16 cellular contexts compared by ENCODE assay signal in the genomic region with DNA sequence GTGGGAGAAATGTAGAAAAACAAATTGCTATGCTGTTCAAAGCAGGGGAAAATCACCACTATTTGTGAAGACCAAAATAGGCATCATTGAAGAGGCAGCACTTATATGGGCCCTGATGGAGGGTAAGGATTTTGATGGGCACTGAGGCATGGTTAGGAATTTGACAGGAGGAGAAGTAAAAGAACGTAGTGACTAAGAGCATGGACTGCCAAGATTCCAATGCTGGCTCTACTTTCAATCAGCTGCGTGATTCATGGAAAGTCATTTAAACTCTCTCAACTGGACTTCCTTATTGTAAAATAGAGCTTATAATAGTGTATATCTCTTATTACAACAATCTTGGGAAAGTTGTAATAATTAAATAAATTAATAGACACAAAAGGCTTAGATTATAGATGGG.
DNase-seq lines count a peak whose midpoint lies in the region; ATAC-seq, FAIRE-seq and TF ChIP-seq lines count a peak whose summit lies in the region.
"Had no signal": no experiment of that assay in that cellular context is flagged by ENCODE, and none has a peak within 500 bp of the region (broad histone marks: within the 10 kb centered on the region; RNA-seq: fewer than 3 reads in every experiment).

No MANE protein-coding gene starts in this region.

- no TSS peak for BruUV-seq in mammary epithelial cell (replicated peaks; lab: Mats Ljungman, UMichigan)

- H4K20me1 ChIP-seq in mammary epithelial cell (ENCODE audit: insufficient read depth, low read length) (no peaks in the 10 kb centered on the region), keratinocyte (ENCODE audit: control insufficient read depth, extremely low read depth, insufficient read depth, low read length) (no peaks in the 10 kb centered on the region)

- H3K4me2 ChIP-seq in mammary epithelial cell (ENCODE audit: insufficient read depth, low read depth, low read length) (no peak overlapping the region), keratinocyte (ENCODE audit: control insufficient read depth, extremely low read depth, insufficient read depth, low read depth, low read length) (no peak overlapping the region)

- CTCF ChIA-PET in mammary epithelial cell (lab: Charles Lee; ENCODE audit: low non-redundant PET), result no interaction called here

- H3K9ac ChIP-seq in mammary epithelial cell (ENCODE audit: insufficient read depth, low read length) (no peak overlapping the region), keratinocyte (ENCODE audit: control insufficient read depth, extremely low read depth, insufficient read depth, low read length) (no peak overlapping the region)

- dilution Hi-C loops in mammary epithelial cell (cut with HindIII; ENCODE audit: low sequenced_read_pairs), result no loop called here
- dilution Hi-C loops in keratinocyte (cut with MboI; ENCODE audit: extremely low pct_ligation_motif_present, low sequenced_read_pairs), result no loop called here

- 37% methylated on average over 2 of the region's 2 CpGs for WGBS in mammary epithelial cell (ENCODE audit: low coverage, missing lambda C conversion rate)

- H3K36me3 ChIP-seq in mammary epithelial cell (ENCODE audit: insufficient read depth, low read length) (no peaks in the 10 kb centered on the region), keratinocyte (ENCODE audit: control insufficient read depth in 2 of 2, extremely low read depth in 1 of 2, insufficient read depth in 2 of 2, low read length in 2 of 2) (no peaks in the 10 kb centered on the region)
- H3K36me3 ChIP-seq: esophagus squamous epithelium, right lobe of liver had no signal

- TF ChIP-seq EP300 in Ishikawa (IDR thresholded peaks at IDR 0.05; ENCODE audit: borderline replicate concordance), result peak; percentile 37; the same call in 1 of the 2 replicates

- H2AFZ ChIP-seq in mammary epithelial cell (ENCODE audit: low read depth, low read length), result no peak overlapping the region
- no peak overlapping the region for H2AFZ ChIP-seq in keratinocyte (ENCODE audit: control insufficient read depth, low read length)

- H3K4me3 ChIP-seq in mammary epithelial cell (replicated peaks in 1 of 3; ENCODE audit: insufficient read depth in 1 of 3, low read depth in 2 of 3, low read length in 3 of 3) (no peak overlapping the region), keratinocyte (ENCODE audit: control insufficient read depth in 2 of 3, extremely low read depth in 1 of 3, insufficient read depth in 2 of 3, low read depth in 1 of 3, low read length in 3 of 3) (no peak overlapping the region)
- H3K4me3 ChIP-seq: esophagus squamous epithelium, right lobe of liver had no signal

- no peaks in the 10 kb centered on the region for H3K9me3 ChIP-seq in mammary epithelial cell (replicated peaks; ENCODE audit: insufficient read depth, low read length)
- no peaks in the 10 kb centered on the region for H3K9me3 ChIP-seq in keratinocyte (ENCODE audit: control insufficient read depth, low read depth, low read length)
- H3K9me3 ChIP-seq: esophagus squamous epithelium, right lobe of liver had no signal

- DNase-seq in AG08396 (ENCODE audit: low spot score) (peak; percentile 61), mammary epithelial cell (peak; percentile 21), keratinocyte (ENCODE audit: low read depth, low spot score) (no peak), DMS153 treated with DMSO at 0.1 percent for 48 hours (lab: John Stamatoyannopoulos, UW; ENCODE audit: unreplicated experiment) (no peak)
- DNase-seq in activated CD4-positive, alpha-beta T cell treated with anti-CD3 and anti-CD28 coated beads for 1 hour, result no peak
- DNase-seq: activated B cell treated with CpG ODN at 0.5 μM for 24 hours; esophagus squamous epithelium; H9; NCI-H510A; right lobe of liver; stimulated activated CD4-positive, alpha-beta T cell treated with anti-CD3 and anti-CD28 coated beads, Interleukin-2, amount 100 ng/mL, for 48 hours had no signal

- no peaks in the 10 kb centered on the region for H3K27me3 ChIP-seq in mammary epithelial cell (ENCODE audit: insufficient read depth, low read length)
- no peaks in the 10 kb centered on the region for H3K27me3 ChIP-seq in keratinocyte (ENCODE audit: control insufficient read depth, extremely low read depth, insufficient read depth, low read length)
- H3K27me3 ChIP-seq: esophagus squamous epithelium, right lobe of liver had no signal

- intact Hi-C loops in mammary epithelial cell (cut with micrococcal nuclease), result no loop called here

- in situ Hi-C loops in mammary epithelial cell (cut with MboI; ENCODE audit: low sequenced_read_pairs in 2 of 2), result no loop called here

- no peak overlapping the region for H3K27ac ChIP-seq in mammary epithelial cell (ENCODE audit: insufficient read depth, low read depth, low read length)
- H3K27ac ChIP-seq in keratinocyte (ENCODE audit: control insufficient read depth, insufficient read depth, low read length), result no peak overlapping the region
- H3K27ac ChIP-seq: esophagus squamous epithelium, right lobe of liver had no signal

- no peak for TF ChIP-seq RAD21 in Ishikawa (IDR thresholded peaks at IDR 0.05; ENCODE audit: low read depth)

- H3K4me1 ChIP-seq in mammary epithelial cell (ENCODE audit: insufficient read depth, low read length) (no peaks in the 10 kb centered on the region), keratinocyte (ENCODE audit: control insufficient read depth, extremely low read depth, insufficient read depth, low read length) (no peaks in the 10 kb centered on the region)
- H3K4me1 ChIP-seq: esophagus squamous epithelium, right lobe of liver had no signal

- H3K9me1 ChIP-seq in keratinocyte (ENCODE audit: control insufficient read depth, extremely low read depth, insufficient read depth, low read length), result no peaks in the 10 kb centered on the region

- ATAC-seq in GM19455 (IDR thresholded peaks at IDR 0.05; ENCODE audit: unreplicated experiment), result no peak
- no peak for ATAC-seq in GM18868 (IDR thresholded peaks at IDR 0.05; ENCODE audit: unreplicated experiment)
- ATAC-seq: activated naive CD4-positive, alpha-beta T cell treated with anti-CD3 and anti-CD28 coated beads, Interleukin-2, amount 50 U/mL, for 72 hours; right lobe of liver had no signal

- TF ChIP-seq CTCF in mammary epithelial cell (conservative IDR thresholded peaks at IDR 0.05 in 1 of 2, IDR thresholded peaks at IDR 0.05 in 1 of 2; ENCODE audit: extremely low read depth in 1 of 2, insufficient read depth in 1 of 2, low read depth in 1 of 2, low read length in 2 of 2) (no peak), keratinocyte (optimal IDR thresholded peaks at IDR 0.05 in 1 of 3, IDR thresholded peaks at IDR 0.05 in 1 of 3, conservative IDR thresholded peaks at IDR 0.05 in 1 of 3; ENCODE audit: extremely low read depth in 1 of 3, insufficient read depth in 2 of 3, low read length in 3 of 3) (no peak)

- peak; percentile 41 for FAIRE-seq in keratinocyte (lab: Jason Lieb, UNC)
- FAIRE-seq: colon had no signal

- H3K79me2 ChIP-seq in mammary epithelial cell (ENCODE audit: insufficient read depth, low read length) (no peaks in the 10 kb centered on the region), keratinocyte (ENCODE audit: control insufficient read depth, insufficient read depth, low read length) (no peaks in the 10 kb centered on the region)

TF ChIP-seq in Ishikawa, 13 proteins besides CTCF, POLR2A, EP300 and RAD21:
- TF ChIP-seq, protein P1, sequence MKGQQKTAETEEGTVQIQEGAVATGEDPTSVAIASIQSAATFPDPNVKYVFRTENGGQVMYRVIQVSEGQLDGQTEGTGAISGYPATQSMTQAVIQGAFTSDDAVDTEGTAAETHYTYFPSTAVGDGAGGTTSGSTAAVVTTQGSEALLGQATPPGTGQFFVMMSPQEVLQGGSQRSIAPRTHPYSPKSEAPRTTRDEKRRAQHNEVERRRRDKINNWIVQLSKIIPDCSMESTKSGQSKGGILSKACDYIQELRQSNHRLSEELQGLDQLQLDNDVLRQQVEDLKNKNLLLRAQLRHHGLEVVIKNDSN (IDR thresholded peaks at IDR 0.05), result no peak
- TF ChIP-seq TEAD4 (IDR thresholded peaks at IDR 0.05), result peak; percentile 36; the same call in 1 of the 2 replicates
- TF ChIP-seq, protein P2, sequence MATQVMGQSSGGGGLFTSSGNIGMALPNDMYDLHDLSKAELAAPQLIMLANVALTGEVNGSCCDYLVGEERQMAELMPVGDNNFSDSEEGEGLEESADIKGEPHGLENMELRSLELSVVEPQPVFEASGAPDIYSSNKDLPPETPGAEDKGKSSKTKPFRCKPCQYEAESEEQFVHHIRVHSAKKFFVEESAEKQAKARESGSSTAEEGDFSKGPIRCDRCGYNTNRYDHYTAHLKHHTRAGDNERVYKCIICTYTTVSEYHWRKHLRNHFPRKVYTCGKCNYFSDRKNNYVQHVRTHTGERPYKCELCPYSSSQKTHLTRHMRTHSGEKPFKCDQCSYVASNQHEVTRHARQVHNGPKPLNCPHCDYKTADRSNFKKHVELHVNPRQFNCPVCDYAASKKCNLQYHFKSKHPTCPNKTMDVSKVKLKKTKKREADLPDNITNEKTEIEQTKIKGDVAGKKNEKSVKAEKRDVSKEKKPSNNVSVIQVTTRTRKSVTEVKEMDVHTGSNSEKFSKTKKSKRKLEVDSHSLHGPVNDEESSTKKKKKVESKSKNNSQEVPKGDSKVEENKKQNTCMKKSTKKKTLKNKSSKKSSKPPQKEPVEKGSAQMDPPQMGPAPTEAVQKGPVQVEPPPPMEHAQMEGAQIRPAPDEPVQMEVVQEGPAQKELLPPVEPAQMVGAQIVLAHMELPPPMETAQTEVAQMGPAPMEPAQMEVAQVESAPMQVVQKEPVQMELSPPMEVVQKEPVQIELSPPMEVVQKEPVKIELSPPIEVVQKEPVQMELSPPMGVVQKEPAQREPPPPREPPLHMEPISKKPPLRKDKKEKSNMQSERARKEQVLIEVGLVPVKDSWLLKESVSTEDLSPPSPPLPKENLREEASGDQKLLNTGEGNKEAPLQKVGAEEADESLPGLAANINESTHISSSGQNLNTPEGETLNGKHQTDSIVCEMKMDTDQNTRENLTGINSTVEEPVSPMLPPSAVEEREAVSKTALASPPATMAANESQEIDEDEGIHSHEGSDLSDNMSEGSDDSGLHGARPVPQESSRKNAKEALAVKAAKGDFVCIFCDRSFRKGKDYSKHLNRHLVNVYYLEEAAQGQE (IDR thresholded peaks at IDR 0.05; ENCODE audit: low read depth), result no peak
- TF ChIP-seq TAF1 (IDR thresholded peaks at IDR 0.05; ENCODE audit: low read depth), result no peak
- TF ChIP-seq TCF12 (IDR thresholded peaks at IDR 0.05; ENCODE audit: low read depth), result peak; percentile 22; the same call in 1 of the 2 replicates
- TF ChIP-seq NFIC (IDR thresholded peaks at IDR 0.05), result peak; percentile 69
TF ChIP-seq in Ishikawa: peak in this region for 3.

Comparison
In these comparisons a context has a peak if more than half of its experiments do, and no peak if none do; other contexts are left out.
1. DNase-seq: peak in AG08396 (single experiment) and mammary epithelial cell (single experiment); none in keratinocyte (single experiment), DMS153 treated with DMSO at 0.1 percent for 48 hours (single experiment) and activated CD4-positive, alpha-beta T cell treated with anti-CD3 and anti-CD28 coated beads for 1 hour (single experiment).